27 cellular contexts compared by ENCODE assay signal in the genomic region with DNA sequence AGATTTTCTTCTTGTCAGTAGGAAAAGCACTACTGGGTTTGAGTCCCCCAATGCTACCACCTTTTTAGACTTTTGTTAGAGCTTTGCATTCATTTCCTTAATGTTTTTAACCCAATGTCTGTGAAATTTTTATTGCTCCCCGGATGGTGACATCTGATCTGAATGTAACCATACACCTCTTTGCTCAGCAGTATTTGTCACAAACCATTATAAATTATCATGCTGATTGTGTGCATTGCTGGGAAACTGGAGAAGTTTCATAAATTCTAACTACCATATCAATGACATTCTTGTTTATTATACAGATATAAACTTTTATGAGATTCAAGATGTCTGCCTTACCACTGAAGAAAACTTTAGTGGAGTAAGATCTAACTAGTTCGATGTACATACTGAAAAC. TPM values are rescaled to one million over a fixed set of nuclear protein-coding genes. Genes with fewer than 3 reads are reported as not detected.
DNase-seq lines count a peak whose midpoint lies in the region; FAIRE-seq and TF ChIP-seq lines count a peak whose summit lies in the region.
"Had no signal": no experiment of that assay in that cellular context is flagged by ENCODE, and none has a peak within 500 bp of the region (broad histone marks: within the 10 kb centered on the region; RNA-seq: fewer than 3 reads in every experiment).

No MANE protein-coding gene starts in this region.

- DNase-seq in NCI-H1417 (lab: John Stamatoyannopoulos, UW): peak in 2 of 3 experiments; percentile 3 to 6
- DNase-seq in NCI-H1417 treated with DMSO at 0.1 percent for 48 hours (lab: John Stamatoyannopoulos, UW): no peak
- DNase-seq in HTR-8/SVneo (ENCODE audit: insufficient read length, low spot score): no peak
- peak; percentile 5 for DNase-seq in nephron progenitor cell
- DNase-seq in NCI-H510A treated with DMSO at 0.1 percent for 48 hours (lab: John Stamatoyannopoulos, UW): no peak
- no peak for DNase-seq in cortex of kidney (lab: John Stamatoyannopoulos, UW)
- DNase-seq in activated CD4-positive, alpha-beta T cell treated with anti-CD3 and anti-CD28 coated beads, Interleukin-2, amount 10 ng/mL, durations not matched to agents 7 days and 5 days: no peak
- DNase-seq: 8988T; activated CD4-positive, alpha-beta memory T cell treated with anti-CD3 and anti-CD28 coated beads for 36 hours; activated T-cell treated with anti-CD3 and anti-CD28 coated beads for 4 hours; amygdala; caudate nucleus; erythroblast; glutamatergic neuron; immature natural killer cell; NCI-H1105 treated with DMSO at 0.1 percent for 48 hours; NCI-H226; SHP77; stimulated activated CD4-positive, alpha-beta T cell treated with anti-CD3 and anti-CD28 coated beads, Interleukin-4, amount 100 ng/mL, for 4 hours; T-helper 2 cell; upper lobe of right lung had no signal

- peak overlapping the region; percentile 22; the same call in 1 of the 2 replicates for H3K27ac ChIP-seq in VCaP
- H3K27ac ChIP-seq: BLaER1 treated with 17β-estradiol and CSF1 and Interleukin-3, amounts not matched to agents 10 nM and 100 nM; parathyroid adenoma; upper lobe of right lung had no signal

- peaks cover 82% of the 10 kb centered on the region for H3K4me1 Mint-ChIP-seq in nephron progenitor cell
- peaks cover 4% of the 10 kb centered on the region for H3K4me1 Mint-ChIP-seq in activated CD4-positive, alpha-beta T cell treated with anti-CD3 and anti-CD28 coated beads, Interleukin-2, amount 10 ng/mL, durations not matched to agents 7 days and 5 days

- peaks cover 92% of the 10 kb centered on the region for H3K36me3 Mint-ChIP-seq in nephron progenitor cell (ENCODE audit: low read depth)
- no peaks in the 10 kb centered on the region for H3K36me3 Mint-ChIP-seq in activated CD4-positive, alpha-beta T cell treated with anti-CD3 and anti-CD28 coated beads, Interleukin-2, amount 10 ng/mL, durations not matched to agents 7 days and 5 days (ENCODE audit: low read depth)
- H3K36me3 Mint-ChIP-seq: activated CD4-positive, alpha-beta memory T cell treated with anti-CD3 and anti-CD28 coated beads for 36 hours; immature natural killer cell had no signal

- H3K4me3 Mint-ChIP-seq in nephron progenitor cell: peak overlapping the region; percentile 72
- H3K4me3 Mint-ChIP-seq in activated CD4-positive, alpha-beta T cell treated with anti-CD3 and anti-CD28 coated beads, Interleukin-2, amount 10 ng/mL, durations not matched to agents 7 days and 5 days: no peak overlapping the region
- H3K4me3 Mint-ChIP-seq: activated CD4-positive, alpha-beta memory T cell treated with anti-CD3 and anti-CD28 coated beads for 36 hours; GM23338; immature natural killer cell had no signal

- CTCF ChIA-PET in activated CD4-positive, alpha-beta T cell treated with anti-CD3 and anti-CD28 coated beads, Interleukin-2, amount 10 ng/mL, durations not matched to agents 7 days and 5 days (lab: Charles Lee): no interaction called here

- POLR2A ChIA-PET in activated CD4-positive, alpha-beta T cell treated with anti-CD3 and anti-CD28 coated beads, Interleukin-2, amount 10 ng/mL, durations not matched to agents 7 days and 5 days (lab: Charles Lee): no interaction called here

- peak; percentile 83 for FAIRE-seq in HTR-8/SVneo (lab: Jason Lieb, UNC)
- FAIRE-seq: D721Med, G401.6 had no signal

- no peaks in the 10 kb centered on the region for H3K27me3 Mint-ChIP-seq in nephron progenitor cell (ENCODE audit: low read depth, poor library complexity)
- peaks cover 33% of the 10 kb centered on the region for H3K27me3 Mint-ChIP-seq in activated CD4-positive, alpha-beta T cell treated with anti-CD3 and anti-CD28 coated beads, Interleukin-2, amount 10 ng/mL, durations not matched to agents 7 days and 5 days

- H3K27ac Mint-ChIP-seq in nephron progenitor cell: peak overlapping the region; percentile 69
- no peak overlapping the region for H3K27ac Mint-ChIP-seq in activated CD4-positive, alpha-beta T cell treated with anti-CD3 and anti-CD28 coated beads, Interleukin-2, amount 10 ng/mL, durations not matched to agents 7 days and 5 days
- H3K27ac Mint-ChIP-seq: activated CD4-positive, alpha-beta memory T cell treated with anti-CD3 and anti-CD28 coated beads for 36 hours; GM23338; immature natural killer cell had no signal

- TF ChIP-seq CTCF in VCaP (conservative IDR thresholded peaks at IDR 0.05) (no peak), nephron progenitor cell (IDR thresholded peaks at IDR 0.05) (no peak)

- peaks cover 19% of the 10 kb centered on the region for H3K9me3 Mint-ChIP-seq in nephron progenitor cell
- H3K9me3 Mint-ChIP-seq in activated CD4-positive, alpha-beta T cell treated with anti-CD3 and anti-CD28 coated beads, Interleukin-2, amount 10 ng/mL, durations not matched to agents 7 days and 5 days: no peaks in the 10 kb centered on the region
- H3K9me3 Mint-ChIP-seq: activated CD4-positive, alpha-beta memory T cell treated with anti-CD3 and anti-CD28 coated beads for 36 hours; GM23338; immature natural killer cell had no signal

RNA-seq across cellular contexts. Expression of gene NRP1, which starts 8.5 kb away (rescaled TPM):
- total RNA-seq in activated CD4-positive, alpha-beta T cell treated with anti-CD3 and anti-CD28 coated beads, Interleukin-2, amount 10 ng/mL, durations not matched to agents 7 days and 5 days: under 1 TPM; 0.40 TPM

Comparison
In these comparisons a context has a peak if more than half of its experiments do, and no peak if none do; other contexts are left out.
1. DNase-seq: peak in NCI-H1417 (2 of 3) and nephron progenitor cell (single experiment); none in NCI-H1417 treated with DMSO at 0.1 percent for 48 hours (single experiment), HTR-8/SVneo (single experiment), NCI-H510A treated with DMSO at 0.1 percent for 48 hours (single experiment), cortex of kidney (single experiment) and activated CD4-positive, alpha-beta T cell treated with anti-CD3 and anti-CD28 coated beads, Interleukin-2, amount 10 ng/mL, durations not matched to agents 7 days and 5 days (single experiment).